8 cellular contexts compared by ENCODE assay signal in the genomic region with DNA sequence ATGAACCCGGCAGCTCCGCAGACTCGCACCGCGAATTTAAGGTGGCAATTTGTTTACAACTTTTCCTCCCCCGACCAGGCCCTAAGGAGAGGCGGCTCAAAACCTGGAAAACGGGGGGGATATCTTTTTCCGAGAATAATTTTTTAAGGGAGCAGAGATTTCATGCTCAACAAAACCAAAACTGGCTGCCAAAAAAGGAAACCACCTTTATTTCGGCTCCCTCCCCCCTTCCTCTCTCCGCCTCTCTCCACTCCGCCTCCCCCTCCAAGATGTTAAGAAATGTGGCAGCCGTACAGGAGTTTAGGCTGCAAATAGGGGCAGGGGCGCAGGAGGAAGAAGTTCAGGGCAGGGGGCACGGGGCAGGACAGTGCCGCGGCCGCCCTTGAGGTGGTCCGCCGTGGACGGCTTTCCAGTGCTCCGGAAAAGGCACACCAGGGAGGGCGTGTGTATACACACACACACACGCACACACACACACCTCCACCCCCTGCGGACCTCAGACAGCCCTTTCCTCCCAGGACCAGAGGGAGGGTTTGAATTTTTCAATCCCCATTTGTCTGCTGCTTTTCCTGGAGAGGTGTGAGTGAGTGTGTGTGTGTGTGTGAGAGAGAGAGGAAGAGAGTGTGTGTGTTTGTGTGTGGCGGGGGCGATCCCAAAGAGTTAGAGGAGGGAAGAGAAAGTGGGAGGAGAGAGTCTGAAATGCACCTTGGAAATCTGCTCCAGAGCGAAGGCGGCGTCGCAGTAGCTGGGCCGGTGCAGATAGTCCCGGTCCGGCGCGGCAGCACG. TPM values are rescaled to one million over a fixed set of nuclear protein-coding genes. Genes with fewer than 3 reads are reported as not detected.
DNase-seq lines count a peak whose midpoint lies in the region; ATAC-seq and TF ChIP-seq lines count a peak whose summit lies in the region.

No MANE protein-coding gene starts in this region.

- H3K4me1 ChIP-seq in mucosa of descending colon (ENCODE audit: low read depth) (peaks cover 8% of the 10 kb centered on the region), tibial nerve (peaks cover 0 to 46% (median 7%) of the 10 kb centered on the region in 4 donors)

- peak overlapping the region; percentile 70 for H3K4me3 ChIP-seq in mucosa of descending colon
- H3K4me3 ChIP-seq in tibial nerve, result peak overlapping the region; percentile 60 to 95 (median 88)

- DNase-seq in DMS153 treated with DMSO at 0.1 percent for 48 hours (lab: John Stamatoyannopoulos, UW; ENCODE audit: unreplicated experiment) (peak; percentile 5), DMS153 (lab: John Stamatoyannopoulos, UW) (no peak), NCI-H2171 (lab: John Stamatoyannopoulos, UW) (peak; percentile 36), endothelial cell (ENCODE audit: low spot score) (peak; percentile 42), mucosa of descending colon (peak; percentile 72 to 77 (median 76)), tibial nerve (ENCODE audit: low spot score in 2 of 2) (no peak), dedifferentiated amniotic fluid mesenchymal stem cell (ENCODE audit: extremely low spot score) (no peak)
- DNase-seq in activated CD8-positive, alpha-beta memory T cell treated with anti-CD3 and anti-CD28 coated beads for 24 hours, result peak; percentile 78

- ATAC-seq in mucosa of descending colon, result peak; percentile 30

- H3K36me3 ChIP-seq in mucosa of descending colon (ENCODE audit: low read depth), result no peaks in the 10 kb centered on the region
- H3K36me3 ChIP-seq in tibial nerve, result no peaks in the 10 kb centered on the region

- H3K4me3 Mint-ChIP-seq in endothelial cell (ENCODE audit: unreplicated experiment), result peak overlapping the region; percentile 100

- H3K36me3 Mint-ChIP-seq in endothelial cell (ENCODE audit: low read depth, unreplicated experiment), result peaks cover 7% of the 10 kb centered on the region

- peaks cover 11% of the 10 kb centered on the region for H3K27me3 Mint-ChIP-seq in endothelial cell (ENCODE audit: unreplicated experiment)

- H3K4me1 Mint-ChIP-seq in endothelial cell (ENCODE audit: unreplicated experiment), result peaks cover 33% of the 10 kb centered on the region

- TF ChIP-seq CTCF in endothelial cell (IDR thresholded peaks at IDR 0.05; ENCODE audit: unreplicated experiment) (no peak), mucosa of descending colon (IDR thresholded peaks at IDR 0.05) (no peak), tibial nerve (IDR thresholded peaks at IDR 0.05) (peak in 1 of 5 experiments; percentile 25)

- TF ChIP-seq POLR2A in tibial nerve (IDR thresholded peaks at IDR 0.05), result no peak

- H3K9me3 ChIP-seq in mucosa of descending colon, result no peaks in the 10 kb centered on the region
- no peaks in the 10 kb centered on the region for H3K9me3 ChIP-seq in tibial nerve

- no peaks in the 10 kb centered on the region for H3K27me3 ChIP-seq in tibial nerve

- H3K27ac ChIP-seq in tibial nerve, result peak overlapping the region; percentile 86 to 98 (median 88)

- TF ChIP-seq EP300 in tibial nerve (IDR thresholded peaks at IDR 0.05), result peak in 1 of 2 donors; percentile 75

- 0% methylated on average over 37 of the region's 37 CpGs for WGBS in tibial nerve, 2 donors

- intact Hi-C loops in mucosa of descending colon (cut with DNase I, micrococcal nuclease), result no loop called here

- H3K9me3 Mint-ChIP-seq in endothelial cell (ENCODE audit: unreplicated experiment), result no peaks in the 10 kb centered on the region

- peak overlapping the region; percentile 98 for H3K27ac Mint-ChIP-seq in endothelial cell (ENCODE audit: unreplicated experiment)

RNA-seq across cellular contexts. Expression of gene PTCH1, which starts 9.1 kb away (rescaled TPM):
- total RNA-seq in endothelial cell (ENCODE audit: unreplicated experiment) (24.1 TPM), mucosa of descending colon (10 to 100 TPM; 11.9 to 38.1 (median 32.1) TPM), tibial nerve (100 to 1,000 TPM in 1 of 4 donors, 10 to 100 TPM in 3; 39.0 to 173 (median 86.6) TPM)

Comparison
In these comparisons a context has a peak if more than half of its experiments do, and no peak if none do; other contexts are left out.
1. DNase-seq: peak in DMS153 treated with DMSO at 0.1 percent for 48 hours (single experiment), NCI-H2171 (single experiment), activated CD8-positive, alpha-beta memory T cell treated with anti-CD3 and anti-CD28 coated beads for 24 hours (single experiment), endothelial cell (single experiment) and mucosa of descending colon (3 of 3); none in DMS153 (single experiment), tibial nerve (0 of 2) and dedifferentiated amniotic fluid mesenchymal stem cell (single experiment).